Comparison of ENCODE assay signal across 17 cellular contexts in genomic region chr13:112754281-112755025, GRCh38.
DNase-seq lines count a peak whose midpoint lies in the region; ATAC-seq, FAIRE-seq and TF ChIP-seq lines count a peak whose summit lies in the region.
"Had no signal": no experiment of that assay in that cellular context is flagged by ENCODE, and none has a peak within 500 bp of the region (broad histone marks: within the 10 kb centered on the region; RNA-seq: fewer than 3 reads in every experiment).

No MANE protein-coding gene starts in this region.

- H4K91ac ChIP-seq in trophoblast cell (ENCODE audit: low read depth, low read length), result no peak overlapping the region

- ATAC-seq in right cardiac atrium (peak; percentile 27 to 30), Right ventricle myocardium inferior (no peak), GM18517 (IDR thresholded peaks at IDR 0.05; ENCODE audit: unreplicated experiment) (no peak)
- no peak for ATAC-seq in CD4-positive, alpha-beta T cell (ENCODE audit: poor library complexity)
- ATAC-seq: CD8-positive, alpha-beta T cell; GM12878 had no signal

- no peak overlapping the region for H2BK120ac ChIP-seq in trophoblast cell (ENCODE audit: insufficient read depth, low read length, poor library complexity)

- H3K9ac ChIP-seq in kidney (ENCODE audit: low read length in 2 of 2) (no peak overlapping the region), trophoblast cell (ENCODE audit: low read length) (no peak overlapping the region)

- H4K12ac ChIP-seq in trophoblast cell (ENCODE audit: low read depth, low read length), result no peak overlapping the region

- no peak overlapping the region for H4K8ac ChIP-seq in trophoblast cell (ENCODE audit: low read depth, low read length)

- H3K27me3 ChIP-seq in right cardiac atrium (ENCODE audit: control insufficient read depth, insufficient read depth) (no peaks in the 10 kb centered on the region), trophoblast cell (ENCODE audit: insufficient read depth, low read length) (no peaks in the 10 kb centered on the region)
- H3K27me3 ChIP-seq in CD4-positive, alpha-beta T cell (ENCODE audit: control insufficient read depth, insufficient read depth, low read length), result no peaks in the 10 kb centered on the region

- no peak overlapping the region for H3K27ac ChIP-seq in right cardiac atrium (ENCODE audit: low read length)
- H3K27ac ChIP-seq in kidney (ENCODE audit: low read depth in 2 of 2, low read length in 2 of 2), result no peak overlapping the region
- H3K27ac ChIP-seq in trophoblast cell (ENCODE audit: low read depth, low read length), result no peak overlapping the region
- H3K27ac ChIP-seq in CD4-positive, alpha-beta T cell (ENCODE audit: low read depth, low read length), result no peak overlapping the region
- H3K27ac ChIP-seq: PC-9 had no signal

- no peak overlapping the region for H3K14ac ChIP-seq in trophoblast cell (ENCODE audit: low read length)

- peak overlapping the region; percentile 50 for H3K18ac ChIP-seq in trophoblast cell (ENCODE audit: low read length)

- CTCF ChIA-PET in CD4-positive, alpha-beta T cell (lab: Charles Lee), result no interaction called here

- POLR2A ChIA-PET in CD4-positive, alpha-beta T cell (lab: Charles Lee), result no interaction called here

- H2BK5ac ChIP-seq in trophoblast cell (ENCODE audit: low read depth, low read length, poor library complexity), result no peak overlapping the region

- H3K27me3 Mint-ChIP-seq in CD4-positive, alpha-beta T cell, result no peaks in the 10 kb centered on the region

- H3K9me3 ChIP-seq in right cardiac atrium (ENCODE audit: control insufficient read depth, low read length), result no peaks in the 10 kb centered on the region
- H3K9me3 ChIP-seq in kidney (ENCODE audit: control insufficient read depth in 1 of 2, low read length in 2 of 2), result no peaks in the 10 kb centered on the region
- no peaks in the 10 kb centered on the region for H3K9me3 ChIP-seq in trophoblast cell (ENCODE audit: insufficient read depth, low read depth, low read length)
- H3K9me3 ChIP-seq in CD4-positive, alpha-beta T cell (ENCODE audit: control insufficient read depth, low read length), result no peaks in the 10 kb centered on the region

- H2AK5ac ChIP-seq in trophoblast cell (ENCODE audit: low read length), result no peak overlapping the region

- H3K4ac ChIP-seq in trophoblast cell (ENCODE audit: low read depth, low read length), result peak overlapping the region; percentile 44

- intact Hi-C loops in right cardiac atrium (cut with DNase I), result no loop called here
- intact Hi-C loops in Right ventricle myocardium inferior (cut with DNase I), result no loop called here
- intact Hi-C loops in kidney (cut with DNase I), result no loop called here
- intact Hi-C loops in CD4-positive, alpha-beta T cell (cut with DNase I, micrococcal nuclease), result no loop called here

- no peak overlapping the region for H3K4me3 Mint-ChIP-seq in CD4-positive, alpha-beta T cell
- H3K4me3 Mint-ChIP-seq: CD8-positive, alpha-beta T cell had no signal

- peaks cover 4% of the 10 kb centered on the region for H3K79me2 ChIP-seq in trophoblast cell (ENCODE audit: control insufficient read depth, insufficient read depth, low read length, poor library complexity)

- WGBS in right cardiac atrium, result 95% methylated on average over 29 of the region's 29 CpGs
- WGBS in trophoblast cell (ENCODE audit: extremely low coverage, insufficient coverage, insufficient read length), result no CpG with 5 or more reads among the region's 29 CpGs

- DNase-seq in right cardiac atrium (no peak), Right ventricle myocardium inferior (ENCODE audit: missing footprints) (no peak), kidney (peak; percentile 66), trophoblast cell (no peak), GM19239 (ENCODE audit: insufficient read length, low spot score) (no peak), NCI-H1105 (lab: John Stamatoyannopoulos, UW) (no peak)
- DNase-seq in CD4-positive, alpha-beta T cell, result no peak
- DNase-seq: CD8-positive, alpha-beta T cell; GDM1; NCI-H1048; NCI-H146; NCI-H2081; NCI-H774; PC-9 had no signal

- no peaks in the 10 kb centered on the region for H3K36me3 ChIP-seq in kidney (ENCODE audit: control insufficient read depth in 1 of 2, insufficient read depth in 2 of 2, low read length in 2 of 2)
- no peaks in the 10 kb centered on the region for H3K36me3 ChIP-seq in trophoblast cell (ENCODE audit: control insufficient read depth in 1 of 2, insufficient read depth in 2 of 2, low read length in 2 of 2)

- no peak for TF ChIP-seq CTCF in kidney (IDR thresholded peaks at IDR 0.05; ENCODE audit: borderline replicate concordance, extremely low read depth, insufficient read depth)
- no peak for TF ChIP-seq CTCF in CD4-positive, alpha-beta T cell (IDR thresholded peaks at IDR 0.05)

- peaks cover 6% of the 10 kb centered on the region for H3K79me1 ChIP-seq in trophoblast cell (ENCODE audit: low read length)

- no peak overlapping the region for H2BK12ac ChIP-seq in trophoblast cell (ENCODE audit: low read length)

- H3K4me1 Mint-ChIP-seq in CD4-positive, alpha-beta T cell (ENCODE audit: low read depth), result peaks cover 40% of the 10 kb centered on the region

- H3K4me3 ChIP-seq in right cardiac atrium (ENCODE audit: low read length), result no peak overlapping the region
- no peak overlapping the region for H3K4me3 ChIP-seq in kidney (ENCODE audit: low read length in 2 of 2)
- no peak overlapping the region for H3K4me3 ChIP-seq in trophoblast cell (ENCODE audit: low read depth, low read length)
- H3K4me3 ChIP-seq: GM12878, PC-9 had no signal

- FAIRE-seq in kidney (lab: Jason Lieb, UNC), result no peak
- FAIRE-seq in GM19239 (lab: Jason Lieb, UNC), result no peak
- FAIRE-seq: D721Med, GM12878 had no signal

- H3K4me1 ChIP-seq in right cardiac atrium (ENCODE audit: control insufficient read depth, insufficient read depth, low read length) (no peaks in the 10 kb centered on the region), kidney (ENCODE audit: control insufficient read depth in 1 of 2, insufficient read depth in 1 of 2, low read depth in 1 of 2, low read length in 2 of 2) (peaks cover 0 to 3% of the 10 kb centered on the region in 2 donors), trophoblast cell (ENCODE audit: control insufficient read depth in 1 of 2, insufficient read depth in 2 of 2, low read length in 2 of 2) (peaks cover 12 to 19% of the 10 kb centered on the region in 2 experiments)

- no peak overlapping the region for H3K4me2 ChIP-seq in trophoblast cell (ENCODE audit: low read length)
- H3K4me2 ChIP-seq: PC-9 had no signal

- no peak overlapping the region for H2AFZ ChIP-seq in trophoblast cell (ENCODE audit: insufficient read depth, low read length, poor library complexity)
- H2AFZ ChIP-seq: PC-9 had no signal

- H3K23ac ChIP-seq in trophoblast cell (ENCODE audit: low read length), result no peak overlapping the region

- H3K36me3 Mint-ChIP-seq in CD4-positive, alpha-beta T cell (ENCODE audit: low read depth), result no peaks in the 10 kb centered on the region
- H3K36me3 Mint-ChIP-seq: CD8-positive, alpha-beta T cell had no signal

- no peaks in the 10 kb centered on the region for H3K9me3 Mint-ChIP-seq in CD4-positive, alpha-beta T cell
- H3K9me3 Mint-ChIP-seq: CD8-positive, alpha-beta T cell had no signal

- no peak overlapping the region for H3K27ac Mint-ChIP-seq in CD4-positive, alpha-beta T cell
- H3K27ac Mint-ChIP-seq: CD8-positive, alpha-beta T cell had no signal

Comparison
In these comparisons a context has a peak if more than half of its experiments do, and no peak if none do; other contexts are left out.
1. ATAC-seq: peak in right cardiac atrium (2 of 2); none in Right ventricle myocardium inferior (single experiment), GM18517 (single experiment) and CD4-positive, alpha-beta T cell (single experiment).